In the genomic region with DNA sequence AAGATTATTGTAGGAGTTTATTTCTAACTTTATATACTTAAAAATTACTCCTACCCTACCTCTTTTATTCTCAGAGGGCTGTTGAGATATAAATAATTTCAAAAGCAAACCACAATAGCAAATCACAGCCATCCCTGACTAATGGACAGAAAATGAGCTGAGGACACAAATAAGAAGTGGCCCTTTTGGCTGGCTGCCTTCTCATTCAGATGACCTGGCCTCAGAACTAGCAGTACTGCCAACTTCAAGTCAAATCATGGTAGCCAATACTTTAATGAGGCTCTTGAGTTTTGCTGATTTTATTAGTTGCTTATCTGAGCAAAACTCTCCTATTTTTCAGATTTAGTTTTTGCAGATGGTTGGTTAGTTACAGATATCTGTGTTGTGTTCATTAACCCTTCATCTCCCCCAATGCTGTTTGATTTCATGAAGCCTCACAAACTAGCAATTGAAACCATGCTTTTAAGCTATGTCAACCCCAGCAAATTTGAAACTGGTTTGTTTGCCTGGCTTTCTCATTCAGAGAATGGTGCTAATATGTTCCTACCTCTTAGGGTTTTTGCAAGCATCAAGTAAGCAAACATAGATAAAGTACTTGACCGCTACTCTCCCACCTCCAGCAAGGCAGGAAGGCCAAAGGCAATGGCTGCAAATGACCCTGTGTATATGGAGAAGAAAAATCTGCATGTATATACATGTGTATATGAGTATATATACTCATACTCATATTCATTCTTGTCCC, we compare ENCODE assay signal across 13 cellular contexts.
DNase-seq lines count a peak whose midpoint lies in the region; ATAC-seq and TF ChIP-seq lines count a peak whose summit lies in the region.
"Had no signal": no experiment of that assay in that cellular context is flagged by ENCODE, and none has a peak within 500 bp of the region (broad histone marks: within the 10 kb centered on the region; RNA-seq: fewer than 3 reads in every experiment).

No MANE protein-coding gene starts in this region.

- peak in 1 of 2 donors; percentile 33 for ATAC-seq in right cardiac atrium
- ATAC-seq in left lobe of liver, result no peak
- ATAC-seq: HCT116 had no signal

- H3F3A ChIP-seq in GM23248 (ENCODE audit: insufficient read depth), result peaks cover 62% of the 10 kb centered on the region

- in situ Hi-C loops in GM23248 (cut with MboI), result no loop called here
- in situ Hi-C loops in brain microvascular endothelial cell (cut with HindIII; ENCODE audit: low pct_ligation_motif_present, low sequenced_read_pairs), result no loop called here

- no peaks in the 10 kb centered on the region for H3K79me2 ChIP-seq in GM23248 (ENCODE audit: insufficient read depth)

- H3K4me3 ChIP-seq in GM23248, result no peak overlapping the region
- H3K4me3 ChIP-seq in brain microvascular endothelial cell (ENCODE audit: low read depth, low read length), result no peak overlapping the region
- H3K4me3 ChIP-seq in right cardiac atrium (ENCODE audit: low read length), result no peak overlapping the region
- H3K4me3 ChIP-seq in stomach smooth muscle (ENCODE audit: low read length in 2 of 2), result no peak overlapping the region

- intact Hi-C loops in right cardiac atrium (cut with DNase I), result no loop called here

- H3K27ac ChIP-seq in GM23248 (peak overlapping the region; percentile 41), brain microvascular endothelial cell (no peak overlapping the region), right cardiac atrium (ENCODE audit: low read length) (no peak overlapping the region), stomach smooth muscle (ENCODE audit: low read length) (peak overlapping the region; percentile 99)
- H3K27ac ChIP-seq: HL-60 had no signal

- H3K9me3 ChIP-seq in GM23248 (ENCODE audit: low read depth) (no peaks in the 10 kb centered on the region), right cardiac atrium (ENCODE audit: control insufficient read depth, low read length) (no peaks in the 10 kb centered on the region), stomach smooth muscle (ENCODE audit: control insufficient read depth in 2 of 2, low read length in 2 of 2) (no peaks in the 10 kb centered on the region)

- WGBS in GM23248 (ENCODE audit: low coverage in 1 of 2, low lambda C conversion rate in 2 of 2, missing lambda C conversion rate in 2 of 2), 2 experiments, result 93 to 94% methylated on average over 1 of the region's 1 CpG
- WGBS in right cardiac atrium, result 78% methylated on average over 1 of the region's 1 CpG

- H3K36me3 ChIP-seq in GM23248 (ENCODE audit: low read depth) (peaks cover 35% of the 10 kb centered on the region; the same call in 1 of the 2 replicates), brain microvascular endothelial cell (replicated peaks) (no peaks in the 10 kb centered on the region), stomach smooth muscle (ENCODE audit: control insufficient read depth in 2 of 2, insufficient read depth in 2 of 2, low read length in 2 of 2) (peaks cover 50 to 54% of the 10 kb centered on the region in 2 donors)

- no peaks in the 10 kb centered on the region for H3K27me3 ChIP-seq in GM23248 (replicated peaks; ENCODE audit: insufficient read depth)
- H3K27me3 ChIP-seq in brain microvascular endothelial cell (replicated peaks), result no peaks in the 10 kb centered on the region
- H3K27me3 ChIP-seq in right cardiac atrium (ENCODE audit: control insufficient read depth, insufficient read depth), result no peaks in the 10 kb centered on the region
- H3K27me3 ChIP-seq in stomach smooth muscle (ENCODE audit: control insufficient read depth in 1 of 2, insufficient read depth in 2 of 2, low read length in 2 of 2), result no peaks in the 10 kb centered on the region

- no peaks in the 10 kb centered on the region for H4K20me1 ChIP-seq in GM23248 (ENCODE audit: insufficient read depth)

- DNase-seq in GM23248, result peak; percentile 92
- peak; percentile 69 for DNase-seq in brain microvascular endothelial cell
- peak in 2 of 3 donors; percentile 59 to 83 for DNase-seq in right cardiac atrium
- DNase-seq in activated naive CD4-positive, alpha-beta T cell (lab: John Stamatoyannopoulos, UW), result no peak
- DNase-seq in NCI-H524 (lab: John Stamatoyannopoulos, UW), result no peak
- no peak for DNase-seq in NAMALWA (ENCODE audit: low spot score)
- no peak for DNase-seq in left lobe of liver (ENCODE audit: low spot score)
- DNase-seq: Calu3; effector CD8-positive, alpha-beta T cell; NCI-H2171 treated with DMSO at 0.1 percent for 48 hours had no signal

- H3K9ac ChIP-seq in GM23248, result no peak overlapping the region
- H3K9ac ChIP-seq in stomach smooth muscle (ENCODE audit: low read length in 2 of 2), result peak overlapping the region in 1 of 2 donors; percentile 46

- peaks cover 51% of the 10 kb centered on the region for H3K4me1 ChIP-seq in GM23248 (ENCODE audit: insufficient read depth)
- peaks cover 30% of the 10 kb centered on the region for H3K4me1 ChIP-seq in right cardiac atrium (ENCODE audit: control insufficient read depth, insufficient read depth, low read length)
- H3K4me1 ChIP-seq in stomach smooth muscle (ENCODE audit: control insufficient read depth, insufficient read depth, low read length), result peaks cover 93% of the 10 kb centered on the region

- no peak for TF ChIP-seq CTCF in brain microvascular endothelial cell (IDR thresholded peaks at IDR 0.05; ENCODE audit: low read depth, low read length, missing control alignments)

- H3K9me2 ChIP-seq in GM23248 (ENCODE audit: insufficient read depth), result no peaks in the 10 kb centered on the region

- no peak overlapping the region for H2AFZ ChIP-seq in GM23248

- peak overlapping the region; percentile 31 for H3K4me2 ChIP-seq in GM23248 (ENCODE audit: unreplicated experiment)

Comparison
In these comparisons a context has a peak if more than half of its experiments do, and no peak if none do; other contexts are left out.
1. DNase-seq: peak in GM23248 (single experiment), brain microvascular endothelial cell (single experiment) and right cardiac atrium (2 of 3); none in activated naive CD4-positive, alpha-beta T cell (0 of 4), NCI-H524 (0 of 2), NAMALWA (single experiment) and left lobe of liver (single experiment).
2. H3K27ac ChIP-seq: peak in GM23248 (single experiment) and stomach smooth muscle (single experiment); none in brain microvascular endothelial cell (single experiment) and right cardiac atrium (single experiment).